Comparison of ENCODE assay signal across 12 cellular contexts in the genomic region with DNA sequence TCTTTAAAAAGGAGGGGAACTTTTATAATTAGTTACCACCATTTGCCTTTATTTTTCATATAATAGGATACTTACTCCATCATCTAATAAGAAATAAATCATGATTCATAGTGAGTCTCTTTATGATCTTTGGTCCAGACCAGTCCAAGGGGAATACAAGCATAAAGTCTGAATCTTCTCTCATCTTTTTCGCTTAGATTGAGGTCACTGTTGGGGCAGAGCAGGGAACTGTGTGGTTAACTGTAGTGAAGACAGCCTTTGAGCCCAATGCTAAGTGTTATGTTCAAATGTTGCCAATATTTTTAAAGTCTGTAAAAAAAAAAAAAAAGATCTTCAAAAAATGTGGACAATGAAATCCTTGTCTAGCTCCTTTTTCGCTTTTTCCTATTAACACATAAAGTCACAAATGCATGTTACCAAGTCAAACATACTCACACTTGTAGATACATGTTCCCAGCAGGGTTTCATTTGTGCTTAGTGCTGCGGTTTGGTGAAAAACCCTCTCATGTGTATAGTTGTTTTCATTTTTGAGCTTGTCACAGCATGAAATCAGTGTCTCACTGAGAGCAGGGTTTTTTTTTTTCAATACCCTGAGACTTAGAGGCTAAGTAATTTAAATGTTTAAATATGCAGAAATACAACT.
DNase-seq lines count a peak whose midpoint lies in the region; ATAC-seq and TF ChIP-seq lines count a peak whose summit lies in the region.
"Had no signal": no experiment of that assay in that cellular context is flagged by ENCODE, and none has a peak within 500 bp of the region (broad histone marks: within the 10 kb centered on the region; RNA-seq: fewer than 3 reads in every experiment).

No MANE protein-coding gene starts in this region.

- H3K4me3 ChIP-seq in mammary epithelial cell (replicated peaks in 1 of 3; ENCODE audit: insufficient read depth in 1 of 3, low read depth in 2 of 3, low read length in 3 of 3): peak overlapping the region in 1 of 3 experiments; percentile 31
- no peak overlapping the region for H3K4me3 ChIP-seq in Peyer's patch

- peak overlapping the region; percentile 81 for H3K4me2 ChIP-seq in mammary epithelial cell (ENCODE audit: insufficient read depth, low read depth, low read length)

- H3K9ac ChIP-seq in mammary epithelial cell (ENCODE audit: insufficient read depth, low read length): no peak overlapping the region

- H3K4me1 ChIP-seq in mammary epithelial cell (ENCODE audit: insufficient read depth, low read length): peaks cover 14% of the 10 kb centered on the region
- H3K4me1 ChIP-seq in Peyer's patch: no peaks in the 10 kb centered on the region

- in situ Hi-C loops in mammary epithelial cell (cut with MboI; ENCODE audit: low sequenced_read_pairs in 2 of 2): no loop called here

- no peaks in the 10 kb centered on the region for H3K27me3 ChIP-seq in mammary epithelial cell (ENCODE audit: insufficient read depth, low read length)
- H3K27me3 ChIP-seq in Peyer's patch: no peaks in the 10 kb centered on the region

- H3K9me3 ChIP-seq in mammary epithelial cell (replicated peaks; ENCODE audit: insufficient read depth, low read length) (no peaks in the 10 kb centered on the region), Peyer's patch (no peaks in the 10 kb centered on the region)

- TF ChIP-seq CTCF in mammary epithelial cell (conservative IDR thresholded peaks at IDR 0.05 in 1 of 2, IDR thresholded peaks at IDR 0.05 in 1 of 2; ENCODE audit: extremely low read depth in 1 of 2, insufficient read depth in 1 of 2, low read depth in 1 of 2, low read length in 2 of 2): no peak
- TF ChIP-seq CTCF in Peyer's patch (IDR thresholded peaks at IDR 0.05): no peak

- ATAC-seq in GM21390 (IDR thresholded peaks at IDR 0.05; ENCODE audit: unreplicated experiment) (peak; percentile 70), HG03520 (IDR thresholded peaks at IDR 0.05; ENCODE audit: unreplicated experiment) (peak; percentile 75), sciatic nerve (peak; percentile 82), GM21723 (IDR thresholded peaks at IDR 0.05; ENCODE audit: unreplicated experiment) (no peak)

- BruUV-seq in mammary epithelial cell (replicated peaks; lab: Mats Ljungman, UMichigan): no TSS peak

- H3K79me2 ChIP-seq in mammary epithelial cell (ENCODE audit: insufficient read depth, low read length): no peaks in the 10 kb centered on the region

- H3K36me3 ChIP-seq in mammary epithelial cell (ENCODE audit: insufficient read depth, low read length) (no peaks in the 10 kb centered on the region), Peyer's patch (no peaks in the 10 kb centered on the region)

- H2AFZ ChIP-seq in mammary epithelial cell (ENCODE audit: low read depth, low read length): peak overlapping the region; percentile 32

- CTCF ChIA-PET in mammary epithelial cell (lab: Charles Lee; ENCODE audit: low non-redundant PET): interaction anchor here (0.6 kb wide), 1 partner anchor 180 kb away, joined by 3 read pairs; no protein-coding TSS in a partner anchor

- WGBS in mammary epithelial cell (ENCODE audit: low coverage, missing lambda C conversion rate): 6% methylated on average over 3 of the region's 3 CpGs

- H3K27ac ChIP-seq in mammary epithelial cell (ENCODE audit: insufficient read depth, low read depth, low read length) (peak overlapping the region; percentile 52), Peyer's patch (no peak overlapping the region)

- intact Hi-C loops in mammary epithelial cell (cut with micrococcal nuclease): loop anchor here (10.0 kb wide), 1 partner anchor 65 kb away; no protein-coding TSS in a partner anchor
- intact Hi-C loops in sciatic nerve (cut with DNase I): no loop called here

- no peak for TF ChIP-seq POLR2A in Peyer's patch (IDR thresholded peaks at IDR 0.05)

- no peaks in the 10 kb centered on the region for H4K20me1 ChIP-seq in mammary epithelial cell (ENCODE audit: insufficient read depth, low read length)

- dilution Hi-C loops in mammary epithelial cell (cut with HindIII; ENCODE audit: low sequenced_read_pairs): no loop called here

- DNase-seq in mammary epithelial cell: peak; percentile 94
- DNase-seq in sciatic nerve (ENCODE audit: low spot score): no peak
- no peak for DNase-seq in dedifferentiated amniotic fluid mesenchymal stem cell (ENCODE audit: extremely low spot score)
- no peak for DNase-seq in Peyer's patch
- DNase-seq: activated effector memory CD4-positive, alpha-beta T cell treated with anti-CD3 and anti-CD28 coated beads, Interleukin-2, amount 50 U/mL, for 16 hours; erythroblast; NCI-H69; stimulated activated CD4-positive, alpha-beta T cell treated with anti-CD3 and anti-CD28 coated beads, Interleukin-15, amount 100 ng/mL, for 24 hours; substantia nigra had no signal
